ENCODE assay signal across 15 cellular contexts in genomic region chr15:36591534-36592411, GRCh38. TPM values are rescaled to one million over a fixed set of nuclear protein-coding genes. Genes with fewer than 3 reads are reported as not detected.
A peak's percentile ranks its signal among the peaks of the same experiment; 100 is the strongest.
DNase-seq lines count a peak whose midpoint lies in the region; ATAC-seq, FAIRE-seq and TF ChIP-seq lines count a peak whose summit lies in the region.
"Had no signal": no experiment of that assay in that cellular context is flagged by ENCODE, and none has a peak within 500 bp of the region (broad histone marks: within the 10 kb centered on the region; RNA-seq: fewer than 3 reads in every experiment).

No MANE protein-coding gene starts in this region.

- H3K4me3 ChIP-seq in breast epithelium (no peak overlapping the region), epithelial cell of esophagus (ENCODE audit: low read length) (no peak overlapping the region)
- H3K4me3 ChIP-seq: hepatocyte, tibial artery had no signal

- H3K27me3 Mint-ChIP-seq in MCF 10A (ENCODE audit: insufficient read depth, unreplicated experiment) (no peaks in the 10 kb centered on the region), T-helper 17 cell (no peaks in the 10 kb centered on the region), Calu3 (ENCODE audit: unreplicated experiment) (no peaks in the 10 kb centered on the region)

- H3K36me3 Mint-ChIP-seq in MCF 10A (ENCODE audit: insufficient read depth, unreplicated experiment), result no peaks in the 10 kb centered on the region
- no peaks in the 10 kb centered on the region for H3K36me3 Mint-ChIP-seq in T-helper 17 cell (ENCODE audit: low read depth)
- no peaks in the 10 kb centered on the region for H3K36me3 Mint-ChIP-seq in Calu3 (ENCODE audit: insufficient read depth, unreplicated experiment)

- DNase-seq in MCF 10A (ENCODE audit: unreplicated experiment) (peak; percentile 7), breast epithelium (ENCODE audit: low spot score in 2 of 2) (no peak), RCC 7860 (ENCODE audit: low spot score) (peak; percentile 35), epithelial cell of esophagus (ENCODE audit: low read depth) (peak; percentile 37), superior temporal gyrus (ENCODE audit: extremely low spot score) (peak; percentile 56), T-helper 17 cell (no peak), Calu3 (no peak)
- DNase-seq: amniotic stem cell, NCI-H1048, NCI-H510A treated with DMSO at 0.1 percent for 48 hours, SHP77 treated with DMSO at 0.1 percent for 48 hours, tibial artery had no signal

- H3K4me3 Mint-ChIP-seq in MCF 10A (ENCODE audit: unreplicated experiment) (no peak overlapping the region), T-helper 17 cell (no peak overlapping the region), Calu3 (ENCODE audit: low read depth, unreplicated experiment) (no peak overlapping the region)

- TF ChIP-seq CTCF in MCF 10A (IDR thresholded peaks at IDR 0.05; ENCODE audit: unreplicated experiment), result no peak
- TF ChIP-seq CTCF in breast epithelium (IDR thresholded peaks at IDR 0.05), result no peak
- peak; percentile 1 for TF ChIP-seq CTCF in epithelial cell of esophagus (IDR thresholded peaks at IDR 0.05; ENCODE audit: insufficient read depth, low read depth, low read length, missing control alignments)
- TF ChIP-seq CTCF in Calu3 (IDR thresholded peaks at IDR 0.05; ENCODE audit: unreplicated experiment), result no peak

- no peak for TF ChIP-seq POLR2A in breast epithelium (IDR thresholded peaks at IDR 0.05)

- H3K36me3 ChIP-seq in breast epithelium, result no peaks in the 10 kb centered on the region
- H3K36me3 ChIP-seq: tibial artery had no signal

- peaks cover 6% of the 10 kb centered on the region for H3K4me1 Mint-ChIP-seq in MCF 10A (ENCODE audit: insufficient read depth, unreplicated experiment)
- H3K4me1 Mint-ChIP-seq in T-helper 17 cell, result peaks cover 6% of the 10 kb centered on the region
- H3K4me1 Mint-ChIP-seq in Calu3 (ENCODE audit: low read depth, unreplicated experiment), result peaks cover 8% of the 10 kb centered on the region

- H3K9me3 ChIP-seq in breast epithelium (no peaks in the 10 kb centered on the region), T-helper 17 cell (ENCODE audit: control insufficient read depth, low read length, poor library complexity, severe bottlenecking) (no peaks in the 10 kb centered on the region)
- H3K9me3 ChIP-seq: tibial artery had no signal

- no peak overlapping the region for H3K27ac ChIP-seq in breast epithelium
- H3K27ac ChIP-seq: hepatocyte, HL-60 had no signal

- FAIRE-seq in RCC 7860 (lab: Jason Lieb, UNC), result peak; percentile 39

- H3K27ac Mint-ChIP-seq in MCF 10A (ENCODE audit: low read depth, unreplicated experiment) (no peak overlapping the region), T-helper 17 cell (no peak overlapping the region), Calu3 (ENCODE audit: unreplicated experiment) (no peak overlapping the region)

- intact Hi-C loops in MCF 10A (cut with micrococcal nuclease), result no loop called here
- intact Hi-C loops in breast epithelium (cut with DNase I; ENCODE audit: low total_unique reads), result no loop called here
- intact Hi-C loops in Calu3 (cut with micrococcal nuclease; ENCODE audit: unreplicated experiment), result no loop called here

- no peaks in the 10 kb centered on the region for H3K4me1 ChIP-seq in breast epithelium

- H3K27me3 ChIP-seq in breast epithelium, result no peaks in the 10 kb centered on the region
- H3K27me3 ChIP-seq: hepatocyte, tibial artery had no signal

- H3K9me3 Mint-ChIP-seq in MCF 10A (ENCODE audit: unreplicated experiment) (no peaks in the 10 kb centered on the region), Calu3 (ENCODE audit: low read depth, unreplicated experiment) (no peaks in the 10 kb centered on the region)

- BruUV-seq in MCF 10A (replicated peaks; lab: Mats Ljungman, UMichigan) (no TSS peak), Calu3 (replicated peaks; lab: Mats Ljungman, UMichigan) (no TSS peak)

- CTCF ChIA-PET in MCF 10A (lab: Yijun Ruan, JAX) (interaction anchor here (0.6 to 1.6 kb wide), 4 partner anchors 91 to 503 kb away, joined by 3 to 6 read pairs (median 3); no protein-coding TSS in a partner anchor), Calu3 (lab: Charles Lee) (no interaction called here)

- no peak for ATAC-seq in T-helper 17 cell
- no peak for ATAC-seq in GM18520 (IDR thresholded peaks at IDR 0.05; ENCODE audit: unreplicated experiment)

- POLR2A ChIA-PET in MCF 10A (lab: Yijun Ruan, JAX), result interaction anchor here (0.6 to 2.1 kb wide), 2 partner anchors 10 to 86 kb away, joined by 3 to 12 read pairs; no protein-coding TSS in a partner anchor

RNA-seq across cellular contexts. Expression of gene CDIN1, which starts 12.3 kb away (rescaled TPM):
- total RNA-seq in MCF 10A (2022) (7.6 and 11.4 TPM in 2 replicates), breast epithelium (10 to 100 TPM; 10.2 to 12.3 (median 10.6) TPM), T-helper 17 cell (10 to 100 TPM in 1 of 2 donors, 1 to 10 TPM in 1; 9.2 to 11.9 TPM), Calu3 (2022) (13.1 and 14.0 TPM in 2 replicates)

Comparison
In these comparisons a context has a peak if more than half of its experiments do, and no peak if none do; other contexts are left out.
1. DNase-seq: peak in MCF 10A (single experiment), RCC 7860 (single experiment), epithelial cell of esophagus (single experiment) and superior temporal gyrus (single experiment); none in breast epithelium (0 of 2), T-helper 17 cell (0 of 3) and Calu3 (single experiment).